Comparison of ENCODE assay signal across 26 cellular contexts in genomic region chr16:19959736-19960135, GRCh38.
DNase-seq lines count a peak whose midpoint lies in the region; ATAC-seq and TF ChIP-seq lines count a peak whose summit lies in the region.
"Had no signal": no experiment of that assay in that cellular context is flagged by ENCODE, and none has a peak within 500 bp of the region (broad histone marks: within the 10 kb centered on the region; RNA-seq: fewer than 3 reads in every experiment).

No MANE protein-coding gene starts in this region.

- no peaks in the 10 kb centered on the region for H3K27me3 ChIP-seq in GM23338 (ENCODE audit: insufficient read depth)
- H3K27me3 ChIP-seq in mesendoderm (ENCODE audit: insufficient read depth, low read length, poor library complexity): no peaks in the 10 kb centered on the region
- H3K27me3 ChIP-seq: BE2C; BLaER1 treated with 17β-estradiol and CSF1 and Interleukin-3, amounts not matched to agents 10 nM and 100 nM had no signal

- ATAC-seq in GM23338 (no peak), HG03521 (IDR thresholded peaks at IDR 0.05; ENCODE audit: unreplicated experiment) (no peak), GM19452 (IDR thresholded peaks at IDR 0.05; ENCODE audit: unreplicated experiment) (no peak), HG02571 (IDR thresholded peaks at IDR 0.05; ENCODE audit: unreplicated experiment) (no peak)
- ATAC-seq: A549, GM12878, HCT116 had no signal

- no peaks in the 10 kb centered on the region for H3K79me1 ChIP-seq in mesendoderm (ENCODE audit: low read length)

- no CpG with 5 or more reads among the region's 5 CpGs for WGBS in mesendoderm (ENCODE audit: extremely low coverage, insufficient coverage, low lambda C conversion rate)

- no peak overlapping the region for H3K18ac ChIP-seq in mesendoderm (ENCODE audit: low read length)

- H3K27me3 Mint-ChIP-seq in GM23338 (ENCODE audit: insufficient read depth, low read depth, poor library complexity): peaks cover 2% of the 10 kb centered on the region

- H2BK15ac ChIP-seq in mesendoderm (replicated peaks; ENCODE audit: low read depth): no peak overlapping the region

- H4K8ac ChIP-seq in mesendoderm (ENCODE audit: low read depth, low read length): no peak overlapping the region

- H3K79me2 ChIP-seq in GM23338 (replicated peaks; ENCODE audit: insufficient read depth) (no peaks in the 10 kb centered on the region), mesendoderm (ENCODE audit: control insufficient read depth, insufficient read depth, low read length) (no peaks in the 10 kb centered on the region)

- no peak overlapping the region for H3K9ac ChIP-seq in mesendoderm (ENCODE audit: low read length)
- H3K9ac ChIP-seq: BLaER1 treated with 17β-estradiol and CSF1 and Interleukin-3, amounts not matched to agents 10 nM and 100 nM had no signal

- H3K4me3 ChIP-seq in GM23338 (no peak overlapping the region), HEK293 (ENCODE audit: low read depth, low read length) (no peak overlapping the region), mesendoderm (ENCODE audit: low read length) (no peak overlapping the region)
- H3K4me3 ChIP-seq: A549; BLaER1 treated with 17β-estradiol and CSF1 and Interleukin-3, amounts not matched to agents 10 nM and 100 nM; GM12878 had no signal

- H3K4me1 Mint-ChIP-seq in GM23338: peaks cover 35% of the 10 kb centered on the region
- H3K4me1 Mint-ChIP-seq: CD14-positive monocyte; CD8-positive, alpha-beta memory T cell had no signal

- TF ChIP-seq CTCF in GM23338 (conservative IDR thresholded peaks at IDR 0.05; ENCODE audit: low read depth in 2 of 2): no peak
- TF ChIP-seq CTCF in HEK293 (tag by site-specific recombination; IDR thresholded peaks at IDR 0.05): no peak

- H3K4me1 ChIP-seq in GM23338 (ENCODE audit: insufficient read depth) (peaks cover 25% of the 10 kb centered on the region), HEK293 (ENCODE audit: control insufficient read depth, insufficient read depth, low read length) (no peaks in the 10 kb centered on the region), mesendoderm (ENCODE audit: control insufficient read depth, low read depth, low read length) (no peaks in the 10 kb centered on the region)
- H3K4me1 ChIP-seq: A549; BE2C; BLaER1 treated with 17β-estradiol and CSF1 and Interleukin-3, amounts not matched to agents 10 nM and 100 nM had no signal

- POLR2A ChIA-PET in HEK293 (lab: Yijun Ruan, JAX): no interaction called here

- no peak overlapping the region for H4K5ac ChIP-seq in mesendoderm (ENCODE audit: low read length)

- no peaks in the 10 kb centered on the region for H3K9me3 ChIP-seq in HEK293 (ENCODE audit: control insufficient read depth, insufficient read depth, low read depth, low read length)
- H3K9me3 ChIP-seq: A549; BE2C; BLaER1 treated with 17β-estradiol and CSF1 and Interleukin-3, amounts not matched to agents 10 nM and 100 nM had no signal

- peak; percentile 31 for DNase-seq in GM23338 (ENCODE audit: low spot score)
- DNase-seq in ecto neural progenitor cell (ENCODE audit: low spot score): peak; percentile 26
- peak; percentile 26 for DNase-seq in mesendoderm
- DNase-seq in amniotic stem cell (lab: John Stamatoyannopoulos, UW): no peak
- DNase-seq: 8988T; ACHN; AML-193; BE2C; CD4-positive, alpha-beta T cell; CD8-positive, alpha-beta memory T cell; DMS 273 treated with DMSO at 0.1 percent for 48 hours; DMS79; EL; GDM1; GOT3; H7; HFFc6 had no signal

- H3K56ac ChIP-seq in mesendoderm (ENCODE audit: low read length): no peak overlapping the region

- peaks cover 17% of the 10 kb centered on the region for H3K9me3 Mint-ChIP-seq in GM23338
- H3K9me3 Mint-ChIP-seq: CD4-positive, alpha-beta T cell had no signal

- H3K4me2 ChIP-seq in GM23338: peak overlapping the region; percentile 25; the same call in 1 of the 2 replicates
- H3K4me2 ChIP-seq in mesendoderm (ENCODE audit: low read length): no peak overlapping the region
- H3K4me2 ChIP-seq: A549; BLaER1 treated with 17β-estradiol and CSF1 and Interleukin-3, amounts not matched to agents 10 nM and 100 nM had no signal

- peak overlapping the region; percentile 57; the same call in 1 of the 2 replicates for H3K27ac Mint-ChIP-seq in GM23338
- H3K27ac Mint-ChIP-seq: CD14-positive monocyte; CD4-positive, alpha-beta T cell; CD8-positive, alpha-beta memory T cell; HFFc6 had no signal

- peak overlapping the region; percentile 77 for H2AFZ ChIP-seq in GM23338

- H3K36me3 ChIP-seq in GM23338 (ENCODE audit: insufficient read depth) (no peaks in the 10 kb centered on the region), HEK293 (ENCODE audit: control insufficient read depth in 2 of 2, insufficient read depth in 1 of 2, low read length in 2 of 2) (no peaks in the 10 kb centered on the region), mesendoderm (ENCODE audit: control insufficient read depth, insufficient read depth, low read length) (no peaks in the 10 kb centered on the region)
- H3K36me3 ChIP-seq: BE2C; BLaER1 treated with 17β-estradiol and CSF1 and Interleukin-3, amounts not matched to agents 10 nM and 100 nM had no signal

- no peak overlapping the region for H3K23ac ChIP-seq in mesendoderm (ENCODE audit: low read length)

- H2AK5ac ChIP-seq in mesendoderm (ENCODE audit: low read length): no peak overlapping the region

- no peak overlapping the region for H3K27ac ChIP-seq in GM23338 (ENCODE audit: low read depth)
- no peak overlapping the region for H3K27ac ChIP-seq in HEK293 (ENCODE audit: extremely low read depth, low read depth, low read length)
- H3K27ac ChIP-seq in mesendoderm (ENCODE audit: low read depth, low read length): no peak overlapping the region
- H3K27ac ChIP-seq: A549; BLaER1 treated with 17β-estradiol and CSF1 and Interleukin-3, amounts not matched to agents 10 nM and 100 nM had no signal

- CTCF ChIA-PET in HEK293 (lab: Yijun Ruan, JAX): interaction anchor here (0.9 kb wide), 1 partner anchor 21 kb away, joined by 3 read pairs; no protein-coding TSS in a partner anchor

- no peak overlapping the region for H2BK120ac ChIP-seq in mesendoderm (ENCODE audit: low read depth, low read length)

- H3K36me3 Mint-ChIP-seq in GM23338 (ENCODE audit: low read depth): peaks cover 13% of the 10 kb centered on the region; the same call in 2 of the 3 replicates
- H3K36me3 Mint-ChIP-seq: CD14-positive monocyte; CD8-positive, alpha-beta memory T cell had no signal

- no peaks in the 10 kb centered on the region for H3F3A ChIP-seq in GM23338 (replicated peaks; ENCODE audit: low read depth)

- no peak overlapping the region for H3K4ac ChIP-seq in mesendoderm (ENCODE audit: low read depth, low read length)

- H3K4me3 Mint-ChIP-seq in GM23338: no peak overlapping the region
- H3K4me3 Mint-ChIP-seq: CD4-positive, alpha-beta T cell; CD8-positive, alpha-beta memory T cell; HFFc6 had no signal

- no peaks in the 10 kb centered on the region for H4K20me1 ChIP-seq in GM23338 (replicated peaks; ENCODE audit: insufficient read depth)
- H4K20me1 ChIP-seq: BLaER1 treated with 17β-estradiol and CSF1 and Interleukin-3, amounts not matched to agents 10 nM and 100 nM had no signal

- H2BK5ac ChIP-seq in mesendoderm (ENCODE audit: low read length): no peak overlapping the region

- H3K9me2 ChIP-seq in GM23338 (ENCODE audit: insufficient read depth): 0 out of 2 replicates have a peak, but pooled peaks cover 3% of the 10 kb centered on the region

TF ChIP-seq in GM23338, 12 proteins besides CTCF, POLR2A, EP300 and RAD21 (continues in another document):
- no peak for TF ChIP-seq JUNB (IDR thresholded peaks at IDR 0.05; ENCODE audit: unreplicated experiment)

TF ChIP-seq in HEK293, 187 proteins besides CTCF, POLR2A, EP300 and RAD21:
- peak; percentile 92 for TF ChIP-seq ZBTB17 (tag by site-specific recombination; IDR thresholded peaks at IDR 0.05)
- TF ChIP-seq ZBTB20 (tag by site-specific recombination; IDR thresholded peaks at IDR 0.05): peak; percentile 26; the same call in 1 of the 2 replicates
- TF ChIP-seq SCRT2 (tag by site-specific recombination; IDR thresholded peaks at IDR 0.05): peak; percentile 59; the same call in 1 of the 2 replicates
- TF ChIP-seq ZSCAN30 (tag by site-specific recombination; IDR thresholded peaks at IDR 0.05): no peak
- TF ChIP-seq, protein P1, sequence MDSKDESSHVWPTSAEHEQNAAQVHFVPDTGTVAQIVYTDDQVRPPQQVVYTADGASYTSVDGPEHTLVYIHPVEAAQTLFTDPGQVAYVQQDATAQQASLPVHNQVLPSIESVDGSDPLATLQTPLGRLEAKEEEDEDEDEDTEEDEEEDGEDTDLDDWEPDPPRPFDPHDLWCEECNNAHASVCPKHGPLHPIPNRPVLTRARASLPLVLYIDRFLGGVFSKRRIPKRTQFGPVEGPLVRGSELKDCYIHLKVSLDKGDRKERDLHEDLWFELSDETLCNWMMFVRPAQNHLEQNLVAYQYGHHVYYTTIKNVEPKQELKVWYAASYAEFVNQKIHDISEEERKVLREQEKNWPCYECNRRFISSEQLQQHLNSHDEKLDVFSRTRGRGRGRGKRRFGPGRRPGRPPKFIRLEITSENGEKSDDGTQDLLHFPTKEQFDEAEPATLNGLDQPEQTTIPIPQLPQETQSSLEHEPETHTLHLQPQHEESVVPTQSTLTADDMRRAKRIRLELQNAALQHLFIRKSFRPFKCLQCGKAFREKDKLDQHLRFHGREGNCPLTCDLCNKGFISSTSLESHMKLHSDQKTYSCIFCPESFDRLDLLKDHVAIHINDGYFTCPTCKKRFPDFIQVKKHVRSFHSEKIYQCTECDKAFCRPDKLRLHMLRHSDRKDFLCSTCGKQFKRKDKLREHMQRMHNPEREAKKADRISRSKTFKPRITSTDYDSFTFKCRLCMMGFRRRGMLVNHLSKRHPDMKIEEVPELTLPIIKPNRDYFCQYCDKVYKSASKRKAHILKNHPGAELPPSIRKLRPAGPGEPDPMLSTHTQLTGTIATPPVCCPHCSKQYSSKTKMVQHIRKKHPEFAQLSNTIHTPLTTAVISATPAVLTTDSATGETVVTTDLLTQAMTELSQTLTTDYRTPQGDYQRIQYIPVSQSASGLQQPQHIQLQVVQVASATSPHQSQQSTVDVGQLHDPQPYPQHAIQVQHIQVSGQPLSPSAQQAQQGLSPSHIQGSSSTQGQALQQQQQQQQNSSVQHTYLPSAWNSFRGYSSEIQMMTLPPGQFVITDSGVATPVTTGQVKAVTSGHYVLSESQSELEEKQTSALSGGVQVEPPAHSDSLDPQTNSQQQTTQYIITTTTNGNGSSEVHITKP (tag by site-specific recombination; IDR thresholded peaks at IDR 0.05): peak; percentile 48
- no peak for TF ChIP-seq ZNF843 (tag by site-specific recombination; IDR thresholded peaks at IDR 0.05)
